In the genomic region with DNA sequence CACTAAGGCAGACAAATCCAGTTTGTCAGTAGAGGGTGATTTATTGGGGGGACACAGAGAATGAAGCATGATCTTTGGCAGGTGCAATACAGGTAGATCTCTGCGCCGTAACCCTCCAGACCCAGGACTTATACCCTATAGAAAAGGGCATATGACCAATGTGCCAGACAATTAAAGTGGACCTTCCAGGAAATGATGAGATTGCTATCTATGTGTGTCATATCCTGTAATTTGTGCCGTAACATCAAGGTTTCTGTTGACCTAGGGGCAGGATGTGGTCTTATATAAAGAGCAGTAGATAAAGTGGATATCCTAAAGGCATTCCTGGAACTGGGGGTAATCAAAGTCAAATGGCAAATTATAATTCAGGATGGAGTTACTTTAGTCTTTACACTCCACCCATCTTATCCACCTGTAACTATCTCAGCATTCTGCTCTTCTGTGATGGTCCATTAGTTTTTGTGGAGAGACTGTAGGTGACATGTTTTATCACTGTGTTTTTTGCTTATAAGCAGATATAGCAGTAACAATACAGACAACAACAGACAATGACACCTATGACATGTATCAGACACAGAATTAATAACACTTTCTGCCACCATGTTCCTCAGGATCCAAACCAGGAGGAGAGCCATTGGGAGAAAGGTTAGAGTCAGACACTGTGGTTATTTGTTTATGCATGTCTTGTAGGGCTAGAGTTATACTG, we compare ENCODE assay signal across 14 cellular contexts. TPM values are rescaled to one million over a fixed set of nuclear protein-coding genes. Genes with fewer than 3 reads are reported as not detected.
DNase-seq lines count a peak whose midpoint lies in the region; FAIRE-seq and TF ChIP-seq lines count a peak whose summit lies in the region.
"Had no signal": no experiment of that assay in that cellular context is flagged by ENCODE, and none has a peak within 500 bp of the region (broad histone marks: within the 10 kb centered on the region; RNA-seq: fewer than 3 reads in every experiment).

No MANE protein-coding gene starts in this region.

- DNase-seq in A172 (ENCODE audit: low spot score) (peak; percentile 84), H54 (ENCODE audit: insufficient read length, low spot score) (peak; percentile 15), endothelial cell of umbilical vein (ENCODE audit: low read depth, low spot score) (peak; percentile 32), iPS-NIHi7 (ENCODE audit: extremely low spot score) (no peak), NCI-H2171 treated with DMSO at 0.1 percent for 48 hours (lab: John Stamatoyannopoulos, UW) (no peak), progenitor cell of endocrine pancreas (ENCODE audit: low spot score, unreplicated experiment) (no peak), HK-2 (ENCODE audit: unreplicated experiment) (no peak)
- no peak for DNase-seq in T-helper 2 cell treated with Interferon-gamma antibody and Interleukin-4, amounts not matched to agents 5 μg/mL and 100 μg/mL, for 36 hours (ENCODE audit: low spot score)
- DNase-seq: activated CD4-positive, alpha-beta T cell treated with anti-CD3 and anti-CD28 coated beads, Interleukin-2, amount 10 ng/mL, durations not matched to agents 7 days and 5 days; amygdala; BE2C; endodermal cell; hypothalamus; NCI-H510A treated with DMSO at 0.1 percent for 48 hours had no signal

- H3K27me3 ChIP-seq in endothelial cell of umbilical vein (ENCODE audit: control insufficient read depth in 2 of 2, insufficient read depth in 2 of 2, low read length in 2 of 2): no peaks in the 10 kb centered on the region

- H3K27me3 Mint-ChIP-seq in T-helper 2 cell treated with Interferon-gamma antibody and Interleukin-4, amounts not matched to agents 5 μg/mL and 100 μg/mL, for 36 hours (ENCODE audit: low read depth): no peaks in the 10 kb centered on the region
- no peaks in the 10 kb centered on the region for H3K27me3 Mint-ChIP-seq in progenitor cell of endocrine pancreas
- H3K27me3 Mint-ChIP-seq: activated CD4-positive, alpha-beta T cell treated with anti-CD3 and anti-CD28 coated beads, Interleukin-2, amount 10 ng/mL, durations not matched to agents 7 days and 5 days had no signal

- no peak overlapping the region for H2AFZ ChIP-seq in endothelial cell of umbilical vein (ENCODE audit: low read depth, low read length)

- no peaks in the 10 kb centered on the region for H3K9me1 ChIP-seq in endothelial cell of umbilical vein (replicated peaks; ENCODE audit: control insufficient read depth, extremely low read depth, insufficient read depth, low read length)

- H3K79me2 ChIP-seq in endothelial cell of umbilical vein (ENCODE audit: control insufficient read depth, insufficient read depth, low read length): no peaks in the 10 kb centered on the region

- H3K27ac ChIP-seq in endothelial cell of umbilical vein (ENCODE audit: insufficient read depth, low read depth, low read length): no peak overlapping the region

- peak overlapping the region; percentile 52 for H3K27ac Mint-ChIP-seq in T-helper 2 cell treated with Interferon-gamma antibody and Interleukin-4, amounts not matched to agents 5 μg/mL and 100 μg/mL, for 36 hours
- H3K27ac Mint-ChIP-seq in progenitor cell of endocrine pancreas: no peak overlapping the region
- H3K27ac Mint-ChIP-seq: activated CD4-positive, alpha-beta T cell treated with anti-CD3 and anti-CD28 coated beads, Interleukin-2, amount 10 ng/mL, durations not matched to agents 7 days and 5 days; endodermal cell had no signal

- peaks cover 16% of the 10 kb centered on the region for H3K4me1 Mint-ChIP-seq in T-helper 2 cell treated with Interferon-gamma antibody and Interleukin-4, amounts not matched to agents 5 μg/mL and 100 μg/mL, for 36 hours (ENCODE audit: low read depth)
- H3K4me1 Mint-ChIP-seq in progenitor cell of endocrine pancreas (ENCODE audit: low read depth): no peaks in the 10 kb centered on the region
- H3K4me1 Mint-ChIP-seq: endodermal cell had no signal

- H3K9me3 Mint-ChIP-seq in T-helper 2 cell treated with Interferon-gamma antibody and Interleukin-4, amounts not matched to agents 5 μg/mL and 100 μg/mL, for 36 hours: no peaks in the 10 kb centered on the region
- H3K9me3 Mint-ChIP-seq in progenitor cell of endocrine pancreas (ENCODE audit: low read depth): no peaks in the 10 kb centered on the region
- H3K9me3 Mint-ChIP-seq: endodermal cell had no signal

- intact Hi-C loops in endothelial cell of umbilical vein (cut with micrococcal nuclease): no loop called here

- H3K9ac ChIP-seq in endothelial cell of umbilical vein (replicated peaks; ENCODE audit: extremely low read depth, insufficient read depth, low read length): no peak overlapping the region

- no peaks in the 10 kb centered on the region for H4K20me1 ChIP-seq in endothelial cell of umbilical vein (replicated peaks; ENCODE audit: control insufficient read depth, extremely low read depth, insufficient read depth, low read length)

- TF ChIP-seq CTCF in endothelial cell of umbilical vein (IDR thresholded peaks at IDR 0.05; ENCODE audit: extremely low read depth in 1 of 2, insufficient read depth in 1 of 2, low read depth in 1 of 2, low read length in 2 of 2) (no peak), progenitor cell of endocrine pancreas (IDR thresholded peaks at IDR 0.05; ENCODE audit: unreplicated experiment) (no peak)

- no TSS peak for BruUV-seq in endothelial cell of umbilical vein (replicated peaks; lab: Mats Ljungman, UMichigan)

- no peak for FAIRE-seq in H54 (lab: Jason Lieb, UNC)
- peak; percentile 75 for FAIRE-seq in endothelial cell of umbilical vein (lab: Jason Lieb, UNC)

- H3K9me3 ChIP-seq in endothelial cell of umbilical vein (replicated peaks; ENCODE audit: control insufficient read depth, insufficient read depth, low read length): no peaks in the 10 kb centered on the region
- H3K9me3 ChIP-seq: BE2C had no signal

- peaks cover 7% of the 10 kb centered on the region for H3K4me1 ChIP-seq in endothelial cell of umbilical vein (ENCODE audit: control insufficient read depth, extremely low read depth, insufficient read depth, low read length)
- H3K4me1 ChIP-seq: BE2C had no signal

- POLR2A ChIA-PET in endothelial cell of umbilical vein (lab: Charles Lee): no interaction called here

- no peak overlapping the region for H3K4me3 ChIP-seq in endothelial cell of umbilical vein (replicated peaks in 1 of 3; ENCODE audit: insufficient read depth in 1 of 3, low read depth in 1 of 3, low read length in 3 of 3)

- TF ChIP-seq POLR2A in H54 (IDR thresholded peaks at IDR 0.05; ENCODE audit: low read depth, low read length) (no peak), endothelial cell of umbilical vein (IDR thresholded peaks at IDR 0.05; ENCODE audit: low read depth, low read length) (no peak)

- no peaks in the 10 kb centered on the region for H3K36me3 ChIP-seq in endothelial cell of umbilical vein (ENCODE audit: control insufficient read depth in 2 of 2, extremely low read depth in 1 of 2, insufficient read depth in 2 of 2, low read length in 2 of 2)
- H3K36me3 ChIP-seq: BE2C had no signal

- CTCF ChIA-PET in endothelial cell of umbilical vein (lab: Charles Lee): no interaction called here

- peak overlapping the region; percentile 2 for H3K4me3 Mint-ChIP-seq in T-helper 2 cell treated with Interferon-gamma antibody and Interleukin-4, amounts not matched to agents 5 μg/mL and 100 μg/mL, for 36 hours
- H3K4me3 Mint-ChIP-seq in progenitor cell of endocrine pancreas (ENCODE audit: low read depth): no peak overlapping the region
- H3K4me3 Mint-ChIP-seq: activated CD4-positive, alpha-beta T cell treated with anti-CD3 and anti-CD28 coated beads, Interleukin-2, amount 10 ng/mL, durations not matched to agents 7 days and 5 days; endodermal cell had no signal

- H3K36me3 Mint-ChIP-seq in T-helper 2 cell treated with Interferon-gamma antibody and Interleukin-4, amounts not matched to agents 5 μg/mL and 100 μg/mL, for 36 hours (ENCODE audit: low read depth): no peaks in the 10 kb centered on the region
- no peaks in the 10 kb centered on the region for H3K36me3 Mint-ChIP-seq in progenitor cell of endocrine pancreas (ENCODE audit: insufficient read depth)

- dilution Hi-C loops in endothelial cell of umbilical vein (cut with MboI; ENCODE audit: extremely low pct_ligation_motif_present, low sequenced_read_pairs): no loop called here

- peak overlapping the region; percentile 46 for H3K4me2 ChIP-seq in endothelial cell of umbilical vein (ENCODE audit: insufficient read depth, low read length)

TF ChIP-seq in endothelial cell of umbilical vein, 7 proteins besides CTCF, POLR2A, EP300 and RAD21:
- TF ChIP-seq POLR2AphosphoS5 (IDR thresholded peaks at IDR 0.05; ENCODE audit: insufficient read depth, low read depth, low read length): peak; percentile 67
- no peak for TF ChIP-seq EZH2 (IDR thresholded peaks at IDR 0.05; ENCODE audit: borderline replicate concordance, low read depth, low read length, severe bottlenecking)
- no peak for TF ChIP-seq MYC (IDR thresholded peaks at IDR 0.05; ENCODE audit: low read depth, low read length)
- peak; percentile 67 for TF ChIP-seq FOS (IDR thresholded peaks at IDR 0.05; ENCODE audit: borderline replicate concordance, insufficient read depth, low read length)
- TF ChIP-seq GATA2 (IDR thresholded peaks at IDR 0.05; ENCODE audit: insufficient read depth, insufficient read length, low read depth, low read length): peak; percentile 98
- TF ChIP-seq JUN (IDR thresholded peaks at IDR 0.05; ENCODE audit: borderline replicate concordance, insufficient read depth, insufficient read length, low read depth): peak; percentile 58
- TF ChIP-seq, protein P1, sequence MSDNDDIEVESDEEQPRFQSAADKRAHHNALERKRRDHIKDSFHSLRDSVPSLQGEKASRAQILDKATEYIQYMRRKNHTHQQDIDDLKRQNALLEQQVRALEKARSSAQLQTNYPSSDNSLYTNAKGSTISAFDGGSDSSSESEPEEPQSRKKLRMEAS (IDR thresholded peaks at IDR 0.05; ENCODE audit: insufficient read depth, insufficient read length): no peak

RNA-seq across cellular contexts. Expression of a gene that starts 43.1 kb away (rescaled TPM):
- 13.4 and 14.3 TPM in 2 replicates for total RNA-seq in A172 (2014; rRNA removed; shearing (Covaris generic))
- total RNA-seq in endothelial cell of umbilical vein (12.9 and 16.7 TPM in 2 replicates), progenitor cell of endocrine pancreas (22.0 and 22.4 TPM in 2 replicates)
- polyA plus RNA-seq in endothelial cell of umbilical vein: 8.5 and 9.1 TPM in 2 replicates
- 5.6 and 7.8 TPM in 2 replicates for polyA plus RNA-seq in endothelial cell of umbilical vein (2011; cell fraction: cytosol; rRNA removed)
- 63.6 and 66.1 TPM in 2 replicates for polyA plus RNA-seq in endothelial cell of umbilical vein (2011; cell fraction: nucleus; rRNA removed)
- 14.8 and 16.7 TPM in 2 replicates for polyA plus RNA-seq in endothelial cell of umbilical vein (2012)
- 15.3 and 20.3 TPM in 2 replicates for polyA minus RNA-seq in endothelial cell of umbilical vein
- 2.5 TPM for polyA minus RNA-seq in endothelial cell of umbilical vein (2011; cell fraction: cytosol; rRNA and poly(A)+ RNA removed)
- polyA minus RNA-seq in endothelial cell of umbilical vein (2011; cell fraction: nucleus; rRNA and poly(A)+ RNA removed): 11.4 and 18.2 TPM in 2 replicates

Comparison
In these comparisons a context has a peak if more than half of its experiments do, and no peak if none do; other contexts are left out.
1. DNase-seq: peak in A172 (single experiment), H54 (single experiment) and endothelial cell of umbilical vein (single experiment); none in T-helper 2 cell treated with Interferon-gamma antibody and Interleukin-4, amounts not matched to agents 5 μg/mL and 100 μg/mL, for 36 hours (single experiment), iPS-NIHi7 (single experiment), NCI-H2171 treated with DMSO at 0.1 percent for 48 hours (single experiment), progenitor cell of endocrine pancreas (single experiment) and HK-2 (single experiment).